8 cellular contexts compared by ENCODE assay signal in genomic region chr14:93116676-93117200, GRCh38. TPM values are rescaled to one million over a fixed set of nuclear protein-coding genes. Genes with fewer than 3 reads are reported as not detected.
DNase-seq lines count a peak whose midpoint lies in the region; TF ChIP-seq lines count a peak whose summit lies in the region.

No MANE protein-coding gene starts in this region.

- H3K27ac ChIP-seq in SJCRH30 (peak overlapping the region; percentile 86), fibroblast of lung (ENCODE audit: insufficient read depth, low read length) (peak overlapping the region; percentile 47)

- peak overlapping the region; percentile 87 for H3K4me2 ChIP-seq in fibroblast of lung (ENCODE audit: extremely low read depth, insufficient read depth, low read length)

- no peak overlapping the region for H3K9ac ChIP-seq in fibroblast of lung (ENCODE audit: insufficient read depth, low read length)

- TF ChIP-seq CTCF in GM06990 (IDR thresholded peaks at IDR 0.05; ENCODE audit: insufficient read depth, low read length, poor library complexity, severe bottlenecking) = no peak
- no peak for TF ChIP-seq CTCF in fibroblast of lung (conservative IDR thresholded peaks at IDR 0.05 in 1 of 2, IDR thresholded peaks at IDR 0.05 in 1 of 2; ENCODE audit: low read depth in 1 of 2, low read length in 2 of 2)
- TF ChIP-seq CTCF in retinal pigment epithelial cell (conservative IDR thresholded peaks at IDR 0.05; ENCODE audit: low read depth, low read length) = no peak

- H3K36me3 ChIP-seq in GM06990 (ENCODE audit: control insufficient read depth, insufficient read depth, low read length) (no peaks in the 10 kb centered on the region), SJCRH30 (peaks cover 4% of the 10 kb centered on the region; the same call in 1 of the 2 replicates), fibroblast of lung (ENCODE audit: control insufficient read depth, insufficient read depth, low read length) (no peaks in the 10 kb centered on the region)

- no peaks in the 10 kb centered on the region for H4K20me1 ChIP-seq in fibroblast of lung (ENCODE audit: control insufficient read depth, extremely low read depth, insufficient read depth, low read length)

- H3K4me3 ChIP-seq in GM06990 (replicated peaks; ENCODE audit: low read depth, low read length) (peak overlapping the region; percentile 74), SJCRH30 (peak overlapping the region; percentile 82), fibroblast of lung (replicated peaks in 1 of 4; ENCODE audit: control extremely low read depth in 1 of 4, insufficient read depth in 1 of 4, low read depth in 3 of 4, low read length in 4 of 4) (peak overlapping the region in 2 of 4 experiments; percentile 71), retinal pigment epithelial cell (ENCODE audit: low read length) (peak overlapping the region; percentile 67)

- no peaks in the 10 kb centered on the region for H3K79me2 ChIP-seq in fibroblast of lung (ENCODE audit: control insufficient read depth, insufficient read depth, low read length)

- H3K4me1 ChIP-seq in SJCRH30 = peaks cover 4% of the 10 kb centered on the region; the same call in 1 of the 2 replicates
- H3K4me1 ChIP-seq in fibroblast of lung (ENCODE audit: control insufficient read depth, extremely low read depth, insufficient read depth, low read length) = peaks cover 5% of the 10 kb centered on the region

- peak overlapping the region; percentile 67 for H2AFZ ChIP-seq in fibroblast of lung (ENCODE audit: low read length)

- H3K9me3 ChIP-seq in SJCRH30 (replicated peaks) = no peaks in the 10 kb centered on the region
- no peaks in the 10 kb centered on the region for H3K9me3 ChIP-seq in fibroblast of lung (ENCODE audit: control insufficient read depth, insufficient read depth, low read depth, low read length)

- H3K27me3 ChIP-seq in GM06990 (replicated peaks; ENCODE audit: control insufficient read depth, insufficient read depth, low read length) (no peaks in the 10 kb centered on the region), SJCRH30 (no peaks in the 10 kb centered on the region), fibroblast of lung (ENCODE audit: control insufficient read depth, insufficient read depth, low read length) (no peaks in the 10 kb centered on the region)

- DNase-seq in GM06990 (ENCODE audit: extremely low read depth, insufficient read length) = no peak
- DNase-seq in SJCRH30 = no peak
- no peak for DNase-seq in fibroblast of lung (ENCODE audit: low read depth in 2 of 2)
- DNase-seq in retinal pigment epithelial cell (ENCODE audit: low read depth) = no peak
- DNase-seq in NCI-H774 (lab: John Stamatoyannopoulos, UW) = no peak
- no peak for DNase-seq in AG20443 (ENCODE audit: low spot score)
- no peak for DNase-seq in NCI-H69 (lab: John Stamatoyannopoulos, UW)
- DNase-seq in NCI-H510A (lab: John Stamatoyannopoulos, UW) = no peak

RNA-seq across cellular contexts. Expression of gene ITPK1, which starts 1.0 kb away (rescaled TPM):
- total RNA-seq in SJCRH30 (2014; rRNA removed; shearing (Covaris generic)) = 68.3 and 69.6 TPM in 2 replicates
- 9.2 and 10.0 TPM in 2 replicates for total RNA-seq in fibroblast of lung
- polyA plus RNA-seq in fibroblast of lung = 23.1 and 26.0 TPM in 2 replicates
- 16.5 and 25.5 TPM in 2 replicates for polyA plus RNA-seq in fibroblast of lung (2012)
- 59.4 and 67.5 TPM in 2 replicates for polyA minus RNA-seq in fibroblast of lung (ENCODE audit: low replicate concordance)
